Comparison of ENCODE assay signal across 19 cellular contexts in genomic region chr2:225031599-225031998, GRCh38. TPM values are rescaled to one million over a fixed set of nuclear protein-coding genes. Genes with fewer than 3 reads are reported as not detected.
DNase-seq lines count a peak whose midpoint lies in the region; ATAC-seq and FAIRE-seq lines count a peak whose summit lies in the region.
"Had no signal": no experiment of that assay in that cellular context is flagged by ENCODE, and none has a peak within 500 bp of the region (broad histone marks: within the 10 kb centered on the region; RNA-seq: fewer than 3 reads in every experiment).

No MANE protein-coding gene starts in this region.

- H3K27ac Mint-ChIP-seq in CD4-positive, alpha-beta memory T cell: peak overlapping the region in 5 of 7 donors; percentile 32 to 63 (median 60)
- peak overlapping the region; percentile 39 for H3K27ac Mint-ChIP-seq in T-helper 17 cell
- H3K27ac Mint-ChIP-seq in memory B cell: peak overlapping the region; percentile 35
- H3K27ac Mint-ChIP-seq: brain; dendritic cell treated with granulocyte-macrophage colony-stimulating factor and Interleukin-4, amounts not matched to agents 40 ng/mL and 50 ng/mL, for 4 days had no signal

- no peak overlapping the region for H3K4me3 ChIP-seq in CD4-positive, alpha-beta memory T cell (ENCODE audit: low read length in 2 of 2)
- H3K4me3 ChIP-seq: lung, tibial artery had no signal

- no peak for ATAC-seq in T-helper 17 cell
- no peak for ATAC-seq in memory B cell (ENCODE audit: low read depth)
- no peak for ATAC-seq in GM21360 (IDR thresholded peaks at IDR 0.05; ENCODE audit: unreplicated experiment)
- ATAC-seq in HG02885 (IDR thresholded peaks at IDR 0.05; ENCODE audit: poor library complexity, unreplicated experiment): no peak

- FAIRE-seq in GM18507 (lab: Jason Lieb, UNC): peak; percentile 29
- FAIRE-seq: GM19239, keratinocyte had no signal

- peak overlapping the region in 4 of 8 donors; percentile 23 to 53 (median 50) for H3K4me3 Mint-ChIP-seq in CD4-positive, alpha-beta memory T cell
- H3K4me3 Mint-ChIP-seq in T-helper 17 cell (no peak overlapping the region), memory B cell (no peak overlapping the region)
- H3K4me3 Mint-ChIP-seq: brain; dendritic cell treated with granulocyte-macrophage colony-stimulating factor and Interleukin-4, amounts not matched to agents 40 ng/mL and 50 ng/mL, for 4 days had no signal

- no peak for DNase-seq in CD4-positive, alpha-beta memory T cell
- DNase-seq in GM18507 (ENCODE audit: extremely low spot score, insufficient read length, low read depth) (no peak), T-helper 17 cell (no peak), memory B cell (ENCODE audit: low spot score in 2 of 2) (no peak)
- DNase-seq in activated CD8-positive, alpha-beta memory T cell treated with anti-CD3 and anti-CD28 coated beads, Interleukin-2, amount 50 U/mL, for 4 hours: no peak
- DNase-seq: activated naive CD4-positive, alpha-beta T cell treated with anti-CD3 and anti-CD28 coated beads, Interleukin-2, amount 50 U/mL, for 16 hours; COR-L47; H7; hippocampal formation; NCI-H1436 treated with DMSO at 0.1 percent for 48 hours; retina; tibial artery had no signal

- no peak overlapping the region for H3K27ac ChIP-seq in CD4-positive, alpha-beta memory T cell (ENCODE audit: low read depth, low read length)
- H3K27ac ChIP-seq: tibial artery had no signal

- no peaks in the 10 kb centered on the region for H3K27me3 Mint-ChIP-seq in CD4-positive, alpha-beta memory T cell
- H3K27me3 Mint-ChIP-seq in T-helper 17 cell (no peaks in the 10 kb centered on the region), memory B cell (no peaks in the 10 kb centered on the region)
- H3K27me3 Mint-ChIP-seq: brain; dendritic cell treated with granulocyte-macrophage colony-stimulating factor and Interleukin-4, amounts not matched to agents 40 ng/mL and 50 ng/mL, for 4 days had no signal

- peaks cover 87% of the 10 kb centered on the region for H3K4me1 ChIP-seq in CD4-positive, alpha-beta memory T cell (ENCODE audit: insufficient read depth, low read length)
- H3K4me1 ChIP-seq: tibial artery had no signal

- peaks cover 64 to 88% (median 77%) of the 10 kb centered on the region in 4 donors for H3K4me1 Mint-ChIP-seq in CD4-positive, alpha-beta memory T cell
- peaks cover 60% of the 10 kb centered on the region for H3K4me1 Mint-ChIP-seq in T-helper 17 cell
- H3K4me1 Mint-ChIP-seq in memory B cell: peaks cover 15% of the 10 kb centered on the region

- CTCF ChIA-PET in CD4-positive, alpha-beta memory T cell (lab: Charles Lee; ENCODE audit: partially characterized antibody): no interaction called here

- no peaks in the 10 kb centered on the region for H3K9me3 Mint-ChIP-seq in CD4-positive, alpha-beta memory T cell
- no peaks in the 10 kb centered on the region for H3K9me3 Mint-ChIP-seq in memory B cell
- H3K9me3 Mint-ChIP-seq: brain; dendritic cell treated with granulocyte-macrophage colony-stimulating factor and Interleukin-4, amounts not matched to agents 40 ng/mL and 50 ng/mL, for 4 days had no signal

- H3K9me3 ChIP-seq in CD4-positive, alpha-beta memory T cell (ENCODE audit: control insufficient read depth in 1 of 2, low read length in 2 of 2): no peaks in the 10 kb centered on the region
- H3K9me3 ChIP-seq in T-helper 17 cell (ENCODE audit: control insufficient read depth, low read length, poor library complexity, severe bottlenecking): no peaks in the 10 kb centered on the region
- H3K9me3 ChIP-seq: tibial artery had no signal

- intact Hi-C loops in CD4-positive, alpha-beta memory T cell (cut with micrococcal nuclease): loop anchor here (1.0 kb wide), 1 partner anchor 10 kb away; no protein-coding TSS in a partner anchor

- POLR2A ChIA-PET in CD4-positive, alpha-beta memory T cell (lab: Charles Lee; ENCODE audit: partially characterized antibody): no interaction called here

- H3K27me3 ChIP-seq in CD4-positive, alpha-beta memory T cell (ENCODE audit: insufficient read depth, low read length): no peaks in the 10 kb centered on the region
- H3K27me3 ChIP-seq: tibial artery had no signal

- H3K36me3 Mint-ChIP-seq in CD4-positive, alpha-beta memory T cell: peaks cover 29 to 47% of the 10 kb centered on the region in 2 donors
- peaks cover 14% of the 10 kb centered on the region for H3K36me3 Mint-ChIP-seq in T-helper 17 cell (ENCODE audit: low read depth)
- H3K36me3 Mint-ChIP-seq in memory B cell: peaks cover 7% of the 10 kb centered on the region
- H3K36me3 Mint-ChIP-seq: brain had no signal

- no peaks in the 10 kb centered on the region for H3K36me3 ChIP-seq in CD4-positive, alpha-beta memory T cell (ENCODE audit: insufficient read depth, low read length)
- H3K36me3 ChIP-seq: tibial artery had no signal

RNA-seq across cellular contexts. Expression of gene DOCK10, which starts 10.7 kb away (rescaled TPM):
- total RNA-seq in CD4-positive, alpha-beta memory T cell: 100 to 1,000 TPM; 180 to 186 TPM
- 10 to 100 TPM; 26.0 to 69.9 TPM for polyA plus RNA-seq in CD4-positive, alpha-beta memory T cell
- total RNA-seq in T-helper 17 cell: 100 to 1,000 TPM; 185 to 233 TPM
